Comparison of ENCODE assay signal across 2 cellular contexts in genomic region chr3:139202226-139202958, GRCh38.
TF ChIP-seq lines count a peak whose summit lies in the region.

No MANE protein-coding gene starts in this region.

TF ChIP-seq in SK-N-SH, 30 proteins besides CTCF, POLR2A, EP300 and RAD21 (continued from another document):
- TF ChIP-seq TCF12 (IDR thresholded peaks at IDR 0.05) (no peak), FOSL2 (IDR thresholded peaks at IDR 0.05; ENCODE audit: borderline replicate concordance, low read depth) (no peak), EZH2phosphoT487 (IDR thresholded peaks at IDR 0.05; ENCODE audit: borderline replicate concordance, low read depth) (no peak), POLR2AphosphoS5 (IDR thresholded peaks at IDR 0.05; ENCODE audit: low read depth, low read length) (no peak), RXRA (IDR thresholded peaks at IDR 0.05; ENCODE audit: borderline replicate concordance, low read depth) (no peak), NFIC (IDR thresholded peaks at IDR 0.05; ENCODE audit: borderline replicate concordance) (no peak)

TF ChIP-seq in SK-N-SH treated with all-trans-retinoic acid at 6 μM for 48 hours, 23 proteins besides CTCF, POLR2A, EP300 and RAD21 (continued from another document):
- TF ChIP-seq POU6F1 (CRISPR knock-in tag; IDR thresholded peaks at IDR 0.05; ENCODE audit: borderline replicate concordance, low read depth) (no peak), BACH2 (CRISPR knock-in tag; IDR thresholded peaks at IDR 0.05; ENCODE audit: borderline replicate concordance) (no peak)
TF ChIP-seq in SK-N-SH treated with all-trans-retinoic acid at 6 μM for 48 hours: peak in this region for 0.
